22 cellular contexts compared by ENCODE assay signal in genomic region chr5:103414598-103414997, GRCh38.
"Had no signal": no experiment of that assay in that cellular context is flagged by ENCODE, and none has a peak within 500 bp of the region (broad histone marks: within the 10 kb centered on the region; RNA-seq: fewer than 3 reads in every experiment).

No MANE protein-coding gene starts in this region.

- DNase-seq: activated CD4-positive, alpha-beta T cell treated with anti-CD3 and anti-CD28 coated beads, Interleukin-2, amount 50 U/mL, for 1 hour; activated CD4-positive, CD25-positive, alpha-beta regulatory T cell treated with anti-CD3 and anti-CD28 coated beads, Interleukin-2, amount 50 U/mL, for 72 hours; activated CD8-positive, alpha-beta memory T cell treated with anti-CD3 and anti-CD28 coated beads for 24 hours; activated CD8-positive, alpha-beta memory T cell treated with anti-CD3 and anti-CD28 coated beads, Interleukin-2, amount 50 U/mL, for 48 hours; activated effector memory CD4-positive, alpha-beta T cell treated with anti-CD3 and anti-CD28 coated beads, Interleukin-2, amount 50 U/mL, for 16 hours; activated T-cell treated with anti-CD3 and anti-CD28 coated beads, Interleukin-2, amount 50 U/mL, for 72 hours; cerebellar nuclear complex; cortex of kidney; effector CD4-positive, alpha-beta T cell; pancreas; sigmoid colon; spleen; stimulated activated CD4-positive, alpha-beta T cell treated with anti-CD3 and anti-CD28 coated beads, Interleukin-4, amount 100 ng/mL, for 4 hours; T-helper 2 cell; testis; upper lobe of right lung had no signal

- H3K9me3 Mint-ChIP-seq: activated naive CD4-positive, alpha-beta T cell treated with anti-CD3 and anti-CD28 coated beads, Interleukin-2, amount 50 U/mL, for 24 hours; activated T-cell treated with anti-CD3 and anti-CD28 coated beads, Interleukin-2, amount 50 U/mL, for 72 hours; stimulated activated memory B cell treated with anti-CD40 and anti-IgM and Interleukin-4, amounts not matched to agents 10 μg/mL and 1 μg/mL and 100 μg/mL, for 72 hours had no signal

- H3K27me3 Mint-ChIP-seq: stimulated activated memory B cell treated with anti-CD40 and anti-IgM and Interleukin-4, amounts not matched to agents 10 μg/mL and 1 μg/mL and 100 μg/mL, for 72 hours had no signal

- ATAC-seq: activated T-cell treated with anti-CD3 and anti-CD28 coated beads, Interleukin-2, amount 50 U/mL, for 72 hours; pancreas; stimulated activated memory B cell treated with anti-CD40 and anti-IgM and Interleukin-4, amounts not matched to agents 10 μg/mL and 1 μg/mL and 100 μg/mL, for 72 hours; upper lobe of right lung had no signal

- H3K27me3 ChIP-seq: adrenal gland, esophagus muscularis mucosa, pancreas, sigmoid colon, spleen, testis, upper lobe of right lung had no signal

- H3K27ac ChIP-seq: adrenal gland, esophagus muscularis mucosa, pancreas, sigmoid colon, spleen, testis, upper lobe of right lung, VCaP had no signal

- H3K4me1 Mint-ChIP-seq: activated naive CD4-positive, alpha-beta T cell treated with anti-CD3 and anti-CD28 coated beads, Interleukin-2, amount 50 U/mL, for 24 hours; stimulated activated memory B cell treated with anti-CD40 and anti-IgM and Interleukin-4, amounts not matched to agents 10 μg/mL and 1 μg/mL and 100 μg/mL, for 72 hours had no signal

- H3K9me3 ChIP-seq: adrenal gland, esophagus muscularis mucosa, pancreas, sigmoid colon, spleen, testis, upper lobe of right lung had no signal

- H3K36me3 Mint-ChIP-seq: activated naive CD4-positive, alpha-beta T cell treated with anti-CD3 and anti-CD28 coated beads, Interleukin-2, amount 50 U/mL, for 24 hours; stimulated activated memory B cell treated with anti-CD40 and anti-IgM and Interleukin-4, amounts not matched to agents 10 μg/mL and 1 μg/mL and 100 μg/mL, for 72 hours had no signal

- H3K27ac Mint-ChIP-seq: activated naive CD4-positive, alpha-beta T cell treated with anti-CD3 and anti-CD28 coated beads, Interleukin-2, amount 50 U/mL, for 24 hours; activated T-cell treated with anti-CD3 and anti-CD28 coated beads, Interleukin-2, amount 50 U/mL, for 72 hours; stimulated activated memory B cell treated with anti-CD40 and anti-IgM and Interleukin-4, amounts not matched to agents 10 μg/mL and 1 μg/mL and 100 μg/mL, for 72 hours had no signal

- H3K4me3 ChIP-seq: adrenal gland, esophagus muscularis mucosa, lung, pancreas, sigmoid colon, spleen, testis, upper lobe of right lung had no signal

- H3K4me1 ChIP-seq: adrenal gland, esophagus muscularis mucosa, pancreas, sigmoid colon, spleen, testis, upper lobe of right lung had no signal

- H3K4me3 Mint-ChIP-seq: activated naive CD4-positive, alpha-beta T cell treated with anti-CD3 and anti-CD28 coated beads, Interleukin-2, amount 50 U/mL, for 24 hours; activated T-cell treated with anti-CD3 and anti-CD28 coated beads, Interleukin-2, amount 50 U/mL, for 72 hours; stimulated activated memory B cell treated with anti-CD40 and anti-IgM and Interleukin-4, amounts not matched to agents 10 μg/mL and 1 μg/mL and 100 μg/mL, for 72 hours had no signal

- H3K36me3 ChIP-seq: adrenal gland, esophagus muscularis mucosa, pancreas, sigmoid colon, spleen, upper lobe of right lung had no signal
